In the genomic region with DNA sequence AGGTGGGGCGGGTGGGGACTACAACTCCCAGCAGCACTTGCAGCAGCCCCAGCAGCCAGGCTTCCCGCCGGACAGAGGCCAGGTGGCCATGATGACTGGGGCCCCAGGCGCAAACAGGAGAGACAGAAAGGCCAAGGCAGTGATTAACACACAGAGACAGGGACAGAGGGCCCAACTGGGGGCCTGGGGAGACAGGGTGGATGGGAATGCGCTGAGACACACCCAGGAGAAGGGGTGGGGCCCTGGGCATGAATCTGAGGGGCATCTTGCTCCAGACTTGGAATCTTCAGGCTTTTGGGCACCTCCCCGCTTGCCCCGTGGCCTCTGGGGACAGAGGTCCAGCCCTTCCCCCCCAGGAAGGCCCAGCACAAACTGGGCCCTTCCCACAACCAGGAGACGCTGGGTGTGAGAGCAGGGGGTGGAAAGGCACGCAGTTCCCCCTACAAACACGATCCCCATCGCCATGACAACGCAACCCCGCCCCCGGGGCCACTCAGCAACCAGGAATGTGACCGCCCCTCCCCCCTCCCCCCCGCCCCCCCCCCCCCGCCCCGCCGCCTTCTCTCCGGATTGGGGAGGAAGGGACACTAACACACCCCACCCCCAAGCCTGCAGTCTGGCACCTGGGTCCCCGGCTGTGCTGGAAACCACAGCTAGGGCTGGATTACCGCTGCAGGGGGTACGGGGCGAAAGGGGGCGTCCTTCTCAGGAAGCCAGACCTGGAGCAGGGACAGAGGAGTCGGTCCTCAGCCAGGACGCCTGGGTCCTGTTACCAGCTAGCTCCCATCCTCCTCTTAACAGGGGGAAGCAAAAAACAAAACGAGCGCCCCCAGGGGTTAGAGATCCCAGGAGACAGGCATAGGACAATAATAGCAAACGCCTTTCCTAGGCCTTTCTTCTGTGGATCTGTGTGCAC, we compare ENCODE assay signal across 2 cellular contexts.
TF ChIP-seq lines count a peak whose summit lies in the region.

No MANE protein-coding gene starts in this region.

TF ChIP-seq in HCT116, 20 proteins besides CTCF, POLR2A, EP300 and RAD21:
- TF ChIP-seq FOSL1 (IDR thresholded peaks at IDR 0.05; ENCODE audit: low read depth) (no peak), YY1 (IDR thresholded peaks at IDR 0.05; ENCODE audit: extremely low read depth, insufficient replicate concordance, low read depth, low read length) (peak; percentile 89), CEBPB (IDR thresholded peaks at IDR 0.05; ENCODE audit: low read depth) (no peak), SP1 (IDR thresholded peaks at IDR 0.05; ENCODE audit: low read depth) (no peak), CBX3 (IDR thresholded peaks at IDR 0.05; ENCODE audit: low read depth) (no peak), ZFX (IDR thresholded peaks at IDR 0.05) (peak; percentile 67), EZH2phosphoT487 (IDR thresholded peaks at IDR 0.05; ENCODE audit: borderline replicate concordance) (no peak), POLR2AphosphoS5 (IDR thresholded peaks at IDR 0.05; ENCODE audit: low read depth, low read length) (peak; percentile 62), JUND (IDR thresholded peaks at IDR 0.05) (no peak)
- TF ChIP-seq, protein P1, sequence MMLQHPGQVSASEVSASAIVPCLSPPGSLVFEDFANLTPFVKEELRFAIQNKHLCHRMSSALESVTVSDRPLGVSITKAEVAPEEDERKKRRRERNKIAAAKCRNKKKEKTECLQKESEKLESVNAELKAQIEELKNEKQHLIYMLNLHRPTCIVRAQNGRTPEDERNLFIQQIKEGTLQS (IDR thresholded peaks at IDR 0.05), result no peak
- TF ChIP-seq, protein P2, sequence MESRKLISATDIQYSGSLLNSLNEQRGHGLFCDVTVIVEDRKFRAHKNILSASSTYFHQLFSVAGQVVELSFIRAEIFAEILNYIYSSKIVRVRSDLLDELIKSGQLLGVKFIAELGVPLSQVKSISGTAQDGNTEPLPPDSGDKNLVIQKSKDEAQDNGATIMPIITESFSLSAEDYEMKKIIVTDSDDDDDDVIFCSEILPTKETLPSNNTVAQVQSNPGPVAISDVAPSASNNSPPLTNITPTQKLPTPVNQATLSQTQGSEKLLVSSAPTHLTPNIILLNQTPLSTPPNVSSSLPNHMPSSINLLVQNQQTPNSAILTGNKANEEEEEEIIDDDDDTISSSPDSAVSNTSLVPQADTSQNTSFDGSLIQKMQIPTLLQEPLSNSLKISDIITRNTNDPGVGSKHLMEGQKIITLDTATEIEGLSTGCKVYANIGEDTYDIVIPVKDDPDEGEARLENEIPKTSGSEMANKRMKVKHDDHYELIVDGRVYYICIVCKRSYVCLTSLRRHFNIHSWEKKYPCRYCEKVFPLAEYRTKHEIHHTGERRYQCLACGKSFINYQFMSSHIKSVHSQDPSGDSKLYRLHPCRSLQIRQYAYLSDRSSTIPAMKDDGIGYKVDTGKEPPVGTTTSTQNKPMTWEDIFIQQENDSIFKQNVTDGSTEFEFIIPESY (IDR thresholded peaks at IDR 0.05; ENCODE audit: extremely low read depth, insufficient replicate concordance, low read length), result no peak
- TF ChIP-seq, protein P3, sequence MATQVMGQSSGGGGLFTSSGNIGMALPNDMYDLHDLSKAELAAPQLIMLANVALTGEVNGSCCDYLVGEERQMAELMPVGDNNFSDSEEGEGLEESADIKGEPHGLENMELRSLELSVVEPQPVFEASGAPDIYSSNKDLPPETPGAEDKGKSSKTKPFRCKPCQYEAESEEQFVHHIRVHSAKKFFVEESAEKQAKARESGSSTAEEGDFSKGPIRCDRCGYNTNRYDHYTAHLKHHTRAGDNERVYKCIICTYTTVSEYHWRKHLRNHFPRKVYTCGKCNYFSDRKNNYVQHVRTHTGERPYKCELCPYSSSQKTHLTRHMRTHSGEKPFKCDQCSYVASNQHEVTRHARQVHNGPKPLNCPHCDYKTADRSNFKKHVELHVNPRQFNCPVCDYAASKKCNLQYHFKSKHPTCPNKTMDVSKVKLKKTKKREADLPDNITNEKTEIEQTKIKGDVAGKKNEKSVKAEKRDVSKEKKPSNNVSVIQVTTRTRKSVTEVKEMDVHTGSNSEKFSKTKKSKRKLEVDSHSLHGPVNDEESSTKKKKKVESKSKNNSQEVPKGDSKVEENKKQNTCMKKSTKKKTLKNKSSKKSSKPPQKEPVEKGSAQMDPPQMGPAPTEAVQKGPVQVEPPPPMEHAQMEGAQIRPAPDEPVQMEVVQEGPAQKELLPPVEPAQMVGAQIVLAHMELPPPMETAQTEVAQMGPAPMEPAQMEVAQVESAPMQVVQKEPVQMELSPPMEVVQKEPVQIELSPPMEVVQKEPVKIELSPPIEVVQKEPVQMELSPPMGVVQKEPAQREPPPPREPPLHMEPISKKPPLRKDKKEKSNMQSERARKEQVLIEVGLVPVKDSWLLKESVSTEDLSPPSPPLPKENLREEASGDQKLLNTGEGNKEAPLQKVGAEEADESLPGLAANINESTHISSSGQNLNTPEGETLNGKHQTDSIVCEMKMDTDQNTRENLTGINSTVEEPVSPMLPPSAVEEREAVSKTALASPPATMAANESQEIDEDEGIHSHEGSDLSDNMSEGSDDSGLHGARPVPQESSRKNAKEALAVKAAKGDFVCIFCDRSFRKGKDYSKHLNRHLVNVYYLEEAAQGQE (IDR thresholded peaks at IDR 0.05; ENCODE audit: low read depth), result no peak
- TF ChIP-seq, protein P4, sequence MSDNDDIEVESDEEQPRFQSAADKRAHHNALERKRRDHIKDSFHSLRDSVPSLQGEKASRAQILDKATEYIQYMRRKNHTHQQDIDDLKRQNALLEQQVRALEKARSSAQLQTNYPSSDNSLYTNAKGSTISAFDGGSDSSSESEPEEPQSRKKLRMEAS (IDR thresholded peaks at IDR 0.05), result no peak

TF ChIP-seq in endothelial cell of umbilical vein, 7 proteins besides CTCF, POLR2A, EP300 and RAD21:
- no peak for TF ChIP-seq JUN (IDR thresholded peaks at IDR 0.05; ENCODE audit: borderline replicate concordance, insufficient read depth, insufficient read length, low read depth)
- peak; percentile 32 for TF ChIP-seq MYC (IDR thresholded peaks at IDR 0.05; ENCODE audit: low read depth, low read length)
- peak; percentile 61 for TF ChIP-seq POLR2AphosphoS5 (IDR thresholded peaks at IDR 0.05; ENCODE audit: insufficient read depth, low read depth, low read length)
- TF ChIP-seq, protein P4 (IDR thresholded peaks at IDR 0.05; ENCODE audit: insufficient read depth, insufficient read length), result peak; percentile 31
- no peak for TF ChIP-seq GATA2 (IDR thresholded peaks at IDR 0.05; ENCODE audit: insufficient read depth, insufficient read length, low read depth, low read length)
- peak; percentile 25 for TF ChIP-seq FOS (IDR thresholded peaks at IDR 0.05; ENCODE audit: borderline replicate concordance, insufficient read depth, low read length)
- TF ChIP-seq EZH2 (IDR thresholded peaks at IDR 0.05; ENCODE audit: borderline replicate concordance, low read depth, low read length, severe bottlenecking), result no peak
